ENCODE assay signal across 9 cellular contexts in the genomic region with DNA sequence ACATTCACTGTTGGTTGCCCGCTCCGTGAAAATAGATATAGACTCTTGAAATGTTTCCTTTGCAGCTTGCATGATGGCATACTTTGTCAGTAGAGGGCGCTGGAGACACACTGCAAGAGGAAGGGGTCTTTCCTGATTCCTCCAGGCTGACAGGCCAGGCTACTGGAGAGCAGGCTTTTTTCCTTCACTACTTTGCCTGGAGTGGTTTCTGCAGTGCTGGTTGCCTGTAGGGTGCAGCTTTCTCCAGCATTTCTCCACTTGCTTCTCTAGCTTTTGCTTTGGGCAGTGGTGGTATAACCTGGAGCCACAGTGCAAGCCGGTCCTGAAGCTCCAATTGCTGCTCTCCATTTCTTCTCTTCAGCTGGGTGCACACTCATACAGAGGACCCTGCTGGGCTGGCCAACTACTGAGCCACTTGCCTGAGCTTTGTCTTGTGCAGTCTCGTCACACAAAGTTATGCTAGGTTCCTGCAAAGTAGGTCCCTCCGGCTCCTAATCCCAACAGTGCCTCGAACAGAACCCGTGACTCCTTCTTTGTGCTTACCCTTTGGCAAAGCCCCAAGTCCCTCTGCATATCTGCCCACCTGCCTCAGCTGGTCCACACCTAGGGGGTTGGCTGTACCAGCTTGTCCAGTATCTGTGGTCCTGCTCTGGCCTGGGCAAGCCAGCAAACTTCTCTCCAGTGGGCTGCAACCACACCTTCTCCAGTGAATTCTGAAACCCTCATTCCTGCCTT. TPM values are rescaled to one million over a fixed set of nuclear protein-coding genes. Genes with fewer than 3 reads are reported as not detected.
DNase-seq lines count a peak whose midpoint lies in the region; ATAC-seq and TF ChIP-seq lines count a peak whose summit lies in the region.
"Had no signal": no experiment of that assay in that cellular context is flagged by ENCODE, and none has a peak within 500 bp of the region (broad histone marks: within the 10 kb centered on the region; RNA-seq: fewer than 3 reads in every experiment).

No MANE protein-coding gene starts in this region.

- H3K4me3 ChIP-seq in heart left ventricle = no peak overlapping the region

- H3K9me3 ChIP-seq in heart left ventricle = no peaks in the 10 kb centered on the region

- H3K36me3 Mint-ChIP-seq in activated CD8-positive, alpha-beta T cell treated with anti-CD3 and anti-CD28 coated beads for 36 hours (ENCODE audit: low read depth) = no peaks in the 10 kb centered on the region
- H3K36me3 Mint-ChIP-seq: activated naive CD8-positive, alpha-beta T cell had no signal

- ATAC-seq in GM19351 (IDR thresholded peaks at IDR 0.05; ENCODE audit: unreplicated experiment) (peak; percentile 76), HG03280 (IDR thresholded peaks at IDR 0.05; ENCODE audit: unreplicated experiment) (peak; percentile 70), heart left ventricle (peak in 3 of 4 donors; percentile 34 to 39 (median 34))
- ATAC-seq in activated CD8-positive, alpha-beta T cell treated with anti-CD3 and anti-CD28 coated beads for 36 hours = peak; percentile 47

- H3K4me3 Mint-ChIP-seq in activated CD8-positive, alpha-beta T cell treated with anti-CD3 and anti-CD28 coated beads for 36 hours = no peak overlapping the region
- H3K4me3 Mint-ChIP-seq: activated naive CD8-positive, alpha-beta T cell had no signal

- peaks cover 0 to 4% (median 0%) of the 10 kb centered on the region in 9 donors for H3K27me3 ChIP-seq in heart left ventricle

- H3K4me1 ChIP-seq in heart left ventricle = no peaks in the 10 kb centered on the region

- no peak overlapping the region for H3K27ac ChIP-seq in heart left ventricle

- no peaks in the 10 kb centered on the region for H3K9me3 Mint-ChIP-seq in activated CD8-positive, alpha-beta T cell treated with anti-CD3 and anti-CD28 coated beads for 36 hours

- WGBS in heart left ventricle, 4 donors = 58 to 60% (median 60%) methylated on average over 8 of the region's 8 CpGs

- H3K27me3 Mint-ChIP-seq in activated CD8-positive, alpha-beta T cell treated with anti-CD3 and anti-CD28 coated beads for 36 hours = no peaks in the 10 kb centered on the region

- H3K27ac Mint-ChIP-seq in activated CD8-positive, alpha-beta T cell treated with anti-CD3 and anti-CD28 coated beads for 36 hours = no peak overlapping the region
- H3K27ac Mint-ChIP-seq: activated naive CD8-positive, alpha-beta T cell had no signal

- POLR2A ChIA-PET in activated CD8-positive, alpha-beta T cell treated with anti-CD3 and anti-CD28 coated beads for 36 hours (lab: Charles Lee) = interaction anchor here (0.5 kb wide), 1 partner anchor 508 kb away, joined by 3 read pairs; no protein-coding TSS in a partner anchor

- CTCF ChIA-PET in activated CD8-positive, alpha-beta T cell treated with anti-CD3 and anti-CD28 coated beads for 36 hours (lab: Charles Lee) = interaction anchor here (0.6 to 2.3 kb wide), 12 partner anchors 10 to 559 kb away, joined by 3 to 13 read pairs (median 5); no protein-coding TSS in a partner anchor

- no peak for TF ChIP-seq POLR2A in heart left ventricle (IDR thresholded peaks at IDR 0.05)

- TF ChIP-seq CTCF in activated CD8-positive, alpha-beta T cell treated with anti-CD3 and anti-CD28 coated beads for 36 hours (IDR thresholded peaks at IDR 0.05) = peak; percentile 52
- peak; percentile 26 to 67 (median 50) for TF ChIP-seq CTCF in heart left ventricle (IDR thresholded peaks at IDR 0.05)

- no peaks in the 10 kb centered on the region for H3K36me3 ChIP-seq in heart left ventricle

- no peaks in the 10 kb centered on the region for H3K4me1 Mint-ChIP-seq in activated CD8-positive, alpha-beta T cell treated with anti-CD3 and anti-CD28 coated beads for 36 hours (ENCODE audit: low read depth)

- intact Hi-C loops in activated CD8-positive, alpha-beta T cell treated with anti-CD3 and anti-CD28 coated beads for 36 hours (cut with micrococcal nuclease) = loop anchor here (5.0 kb wide), 1 partner anchor 78 kb away; no protein-coding TSS in a partner anchor
- intact Hi-C loops in heart left ventricle (cut with DNase I) = loop anchor here in 1 of 10 donors (5.0 kb wide), 1 partner anchor 78 kb away; no protein-coding TSS in a partner anchor

- DNase-seq in DMS79 treated with DMSO at 0.1 percent for 48 hours (lab: John Stamatoyannopoulos, UW) = peak; percentile 36
- peak; percentile 43 for DNase-seq in NCI-H2196 (lab: John Stamatoyannopoulos, UW; ENCODE audit: unreplicated experiment)
- DNase-seq in activated CD8-positive, alpha-beta T cell treated with anti-CD3 and anti-CD28 coated beads for 36 hours = peak; percentile 51
- DNase-seq in heart left ventricle = peak in 3 of 5 donors; percentile 23 to 30 (median 26)
- peak; percentile 44 for DNase-seq in pulmonary artery endothelial cell (ENCODE audit: low read depth, low spot score)
- DNase-seq in NCI-H2227 (lab: John Stamatoyannopoulos, UW; ENCODE audit: unreplicated experiment) = no peak

RNA-seq across cellular contexts. Expression of a gene that starts 46.3 kb away (rescaled TPM):
- not detected for total RNA-seq in activated CD8-positive, alpha-beta T cell treated with anti-CD3 and anti-CD28 coated beads for 36 hours
- total RNA-seq in heart left ventricle = under 1 TPM in 1 of 9 donors, not detected in 8; 0.11 TPM
- polyA plus RNA-seq in heart left ventricle = not detected
- total RNA-seq in pulmonary artery endothelial cell = not detected in 2 replicates
